Comparison of ENCODE assay signal across 2 cellular contexts in genomic region chr15:89772933-89773583, GRCh38.
A peak's percentile ranks its signal among the peaks of the same experiment; 100 is the strongest.
TF ChIP-seq lines count a peak whose summit lies in the region.

No MANE protein-coding gene starts in this region.

TF ChIP-seq in GM23338, 12 proteins besides CTCF, POLR2A, EP300 and RAD21 (continued from another document):
- TF ChIP-seq REST (IDR thresholded peaks at IDR 0.05; ENCODE audit: unreplicated experiment) (no peak), EZH2phosphoT487 (IDR thresholded peaks at IDR 0.05; ENCODE audit: unreplicated experiment) (no peak), STAT1 (IDR thresholded peaks at IDR 0.05; ENCODE audit: unreplicated experiment) (no peak), CREB1 (CRISPR knock-in tag; IDR thresholded peaks at IDR 0.05; ENCODE audit: low read depth) (no peak), EZH2 (IDR thresholded peaks at IDR 0.05; ENCODE audit: low read depth, unreplicated experiment) (no peak)
- TF ChIP-seq, protein P1, sequence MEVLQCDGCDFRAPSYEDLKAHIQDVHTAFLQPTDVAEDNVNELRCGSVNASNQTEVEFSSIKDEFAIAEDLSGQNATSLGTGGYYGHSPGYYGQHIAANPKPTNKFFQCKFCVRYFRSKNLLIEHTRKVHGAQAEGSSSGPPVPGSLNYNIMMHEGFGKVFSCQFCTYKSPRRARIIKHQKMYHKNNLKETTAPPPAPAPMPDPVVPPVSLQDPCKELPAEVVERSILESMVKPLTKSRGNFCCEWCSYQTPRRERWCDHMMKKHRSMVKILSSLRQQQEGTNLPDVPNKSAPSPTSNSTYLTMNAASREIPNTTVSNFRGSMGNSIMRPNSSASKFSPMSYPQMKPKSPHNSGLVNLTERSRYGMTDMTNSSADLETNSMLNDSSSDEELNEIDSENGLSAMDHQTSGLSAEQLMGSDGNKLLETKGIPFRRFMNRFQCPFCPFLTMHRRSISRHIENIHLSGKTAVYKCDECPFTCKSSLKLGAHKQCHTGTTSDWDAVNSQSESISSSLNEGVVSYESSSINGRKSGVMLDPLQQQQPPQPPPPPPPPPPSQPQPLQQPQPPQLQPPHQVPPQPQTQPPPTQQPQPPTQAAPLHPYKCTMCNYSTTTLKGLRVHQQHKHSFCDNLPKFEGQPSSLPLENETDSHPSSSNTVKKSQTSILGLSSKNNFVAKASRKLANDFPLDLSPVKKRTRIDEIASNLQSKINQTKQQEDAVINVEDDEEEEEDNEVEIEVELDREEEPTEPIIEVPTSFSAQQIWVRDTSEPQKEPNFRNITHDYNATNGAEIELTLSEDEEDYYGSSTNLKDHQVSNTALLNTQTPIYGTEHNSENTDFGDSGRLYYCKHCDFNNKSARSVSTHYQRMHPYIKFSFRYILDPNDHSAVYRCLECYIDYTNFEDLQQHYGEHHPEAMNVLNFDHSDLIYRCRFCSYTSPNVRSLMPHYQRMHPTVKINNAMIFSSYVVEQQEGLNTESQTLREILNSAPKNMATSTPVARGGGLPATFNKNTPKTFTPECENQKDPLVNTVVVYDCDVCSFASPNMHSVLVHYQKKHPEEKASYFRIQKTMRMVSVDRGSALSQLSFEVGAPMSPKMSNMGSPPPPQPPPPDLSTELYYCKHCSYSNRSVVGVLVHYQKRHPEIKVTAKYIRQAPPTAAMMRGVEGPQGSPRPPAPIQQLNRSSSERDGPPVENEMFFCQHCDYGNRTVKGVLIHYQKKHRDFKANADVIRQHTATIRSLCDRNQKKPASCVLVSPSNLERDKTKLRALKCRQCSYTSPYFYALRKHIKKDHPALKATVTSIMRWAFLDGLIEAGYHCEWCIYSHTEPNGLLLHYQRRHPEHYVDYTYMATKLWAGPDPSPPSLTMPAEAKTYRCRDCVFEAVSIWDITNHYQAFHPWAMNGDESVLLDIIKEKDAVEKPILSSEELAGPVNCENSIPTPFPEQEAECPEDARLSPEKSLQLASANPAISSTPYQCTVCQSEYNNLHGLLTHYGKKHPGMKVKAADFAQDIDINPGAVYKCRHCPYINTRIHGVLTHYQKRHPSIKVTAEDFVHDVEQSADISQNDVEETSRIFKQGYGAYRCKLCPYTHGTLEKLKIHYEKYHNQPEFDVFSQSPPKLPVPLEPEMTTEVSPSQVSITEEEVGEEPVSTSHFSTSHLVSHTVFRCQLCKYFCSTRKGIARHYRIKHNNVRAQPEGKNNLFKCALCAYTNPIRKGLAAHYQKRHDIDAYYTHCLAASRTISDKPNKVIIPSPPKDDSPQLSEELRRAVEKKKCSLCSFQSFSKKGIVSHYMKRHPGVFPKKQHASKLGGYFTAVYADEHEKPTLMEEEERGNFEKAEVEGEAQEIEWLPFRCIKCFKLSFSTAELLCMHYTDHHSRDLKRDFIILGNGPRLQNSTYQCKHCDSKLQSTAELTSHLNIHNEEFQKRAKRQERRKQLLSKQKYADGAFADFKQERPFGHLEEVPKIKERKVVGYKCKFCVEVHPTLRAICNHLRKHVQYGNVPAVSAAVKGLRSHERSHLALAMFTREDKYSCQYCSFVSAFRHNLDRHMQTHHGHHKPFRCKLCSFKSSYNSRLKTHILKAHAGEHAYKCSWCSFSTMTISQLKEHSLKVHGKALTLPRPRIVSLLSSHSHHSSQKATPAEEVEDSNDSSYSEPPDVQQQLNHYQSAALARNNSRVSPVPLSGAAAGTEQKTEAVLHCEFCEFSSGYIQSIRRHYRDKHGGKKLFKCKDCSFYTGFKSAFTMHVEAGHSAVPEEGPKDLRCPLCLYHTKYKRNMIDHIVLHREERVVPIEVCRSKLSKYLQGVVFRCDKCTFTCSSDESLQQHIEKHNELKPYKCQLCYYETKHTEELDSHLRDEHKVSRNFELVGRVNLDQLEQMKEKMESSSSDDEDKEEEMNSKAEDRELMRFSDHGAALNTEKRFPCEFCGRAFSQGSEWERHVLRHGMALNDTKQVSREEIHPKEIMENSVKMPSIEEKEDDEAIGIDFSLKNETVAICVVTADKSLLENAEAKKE (CRISPR knock-in tag; IDR thresholded peaks at IDR 0.05), result no peak
- TF ChIP-seq, protein P2, sequence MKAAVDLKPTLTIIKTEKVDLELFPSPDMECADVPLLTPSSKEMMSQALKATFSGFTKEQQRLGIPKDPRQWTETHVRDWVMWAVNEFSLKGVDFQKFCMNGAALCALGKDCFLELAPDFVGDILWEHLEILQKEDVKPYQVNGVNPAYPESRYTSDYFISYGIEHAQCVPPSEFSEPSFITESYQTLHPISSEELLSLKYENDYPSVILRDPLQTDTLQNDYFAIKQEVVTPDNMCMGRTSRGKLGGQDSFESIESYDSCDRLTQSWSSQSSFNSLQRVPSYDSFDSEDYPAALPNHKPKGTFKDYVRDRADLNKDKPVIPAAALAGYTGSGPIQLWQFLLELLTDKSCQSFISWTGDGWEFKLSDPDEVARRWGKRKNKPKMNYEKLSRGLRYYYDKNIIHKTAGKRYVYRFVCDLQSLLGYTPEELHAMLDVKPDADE (IDR thresholded peaks at IDR 0.05), result no peak
TF ChIP-seq in GM23338: peak in this region for 0.

TF ChIP-seq in SK-N-SH, 30 proteins besides CTCF, POLR2A, EP300 and RAD21 (continued from another document):
- no peak for TF ChIP-seq IRF3 (IDR thresholded peaks at IDR 0.05; ENCODE audit: low read depth, low read length)
- TF ChIP-seq GABPA (IDR thresholded peaks at IDR 0.05; ENCODE audit: low read depth), result no peak
- no peak for TF ChIP-seq NFIC (IDR thresholded peaks at IDR 0.05; ENCODE audit: borderline replicate concordance)
- TF ChIP-seq USF1 (IDR thresholded peaks at IDR 0.05; ENCODE audit: borderline replicate concordance, low read depth), result no peak
- TF ChIP-seq TCF12 (IDR thresholded peaks at IDR 0.05), result peak; percentile 13; the same call in 1 of the 2 replicates
- TF ChIP-seq, protein P3, sequence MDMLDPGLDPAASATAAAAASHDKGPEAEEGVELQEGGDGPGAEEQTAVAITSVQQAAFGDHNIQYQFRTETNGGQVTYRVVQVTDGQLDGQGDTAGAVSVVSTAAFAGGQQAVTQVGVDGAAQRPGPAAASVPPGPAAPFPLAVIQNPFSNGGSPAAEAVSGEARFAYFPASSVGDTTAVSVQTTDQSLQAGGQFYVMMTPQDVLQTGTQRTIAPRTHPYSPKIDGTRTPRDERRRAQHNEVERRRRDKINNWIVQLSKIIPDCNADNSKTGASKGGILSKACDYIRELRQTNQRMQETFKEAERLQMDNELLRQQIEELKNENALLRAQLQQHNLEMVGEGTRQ (IDR thresholded peaks at IDR 0.05; ENCODE audit: borderline replicate concordance, low read depth, low read length), result no peak
- TF ChIP-seq SIN3A (IDR thresholded peaks at IDR 0.05; ENCODE audit: borderline replicate concordance, low read depth, low read length), result no peak
- TF ChIP-seq FOSL2 (IDR thresholded peaks at IDR 0.05; ENCODE audit: borderline replicate concordance, low read depth), result peak; percentile 36; the same call in 1 of the 2 replicates
- TF ChIP-seq, protein P4, sequence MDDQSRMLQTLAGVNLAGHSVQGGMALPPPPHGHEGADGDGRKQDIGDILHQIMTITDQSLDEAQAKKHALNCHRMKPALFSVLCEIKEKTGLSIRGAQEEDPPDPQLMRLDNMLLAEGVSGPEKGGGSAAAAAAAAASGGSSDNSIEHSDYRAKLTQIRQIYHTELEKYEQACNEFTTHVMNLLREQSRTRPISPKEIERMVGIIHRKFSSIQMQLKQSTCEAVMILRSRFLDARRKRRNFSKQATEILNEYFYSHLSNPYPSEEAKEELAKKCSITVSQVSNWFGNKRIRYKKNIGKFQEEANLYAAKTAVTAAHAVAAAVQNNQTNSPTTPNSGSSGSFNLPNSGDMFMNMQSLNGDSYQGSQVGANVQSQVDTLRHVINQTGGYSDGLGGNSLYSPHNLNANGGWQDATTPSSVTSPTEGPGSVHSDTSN (IDR thresholded peaks at IDR 0.05), result no peak; the same call in 1 of the 2 replicates
- no peak for TF ChIP-seq RCOR1 (IDR thresholded peaks at IDR 0.05; ENCODE audit: low read length)
